ENCODE assay signal across 11 cellular contexts in genomic region chr4:76206222-76206942, GRCh38. TPM values are rescaled to one million over a fixed set of nuclear protein-coding genes. Genes with fewer than 3 reads are reported as not detected.
DNase-seq lines count a peak whose midpoint lies in the region; ATAC-seq and TF ChIP-seq lines count a peak whose summit lies in the region.
"Had no signal": no experiment of that assay in that cellular context is flagged by ENCODE, and none has a peak within 500 bp of the region (broad histone marks: within the 10 kb centered on the region; RNA-seq: fewer than 3 reads in every experiment).

No MANE protein-coding gene starts in this region.

- H3K4me3 ChIP-seq in BE2C (ENCODE audit: low read depth, low read length): peak overlapping the region; percentile 23
- H3K4me3 ChIP-seq in psoas muscle: peak overlapping the region; percentile 95

- H3K27ac ChIP-seq in VCaP (peak overlapping the region; percentile 98), psoas muscle (peak overlapping the region; percentile 97)

- peaks cover 24% of the 10 kb centered on the region for H3K4me1 Mint-ChIP-seq in activated naive CD8-positive, alpha-beta T cell treated with anti-CD3 and anti-CD28 coated beads for 36 hours

- intact Hi-C loops in psoas muscle (cut with DNase I): loop anchor here in 1 of 2 donors (5.0 kb wide), 1 partner anchor 36 kb away; no protein-coding TSS in a partner anchor

- ATAC-seq in psoas muscle: no peak
- ATAC-seq in HG02938 (IDR thresholded peaks at IDR 0.05; ENCODE audit: unreplicated experiment): no peak

- H3K36me3 ChIP-seq in BE2C (peaks cover 7% of the 10 kb centered on the region), psoas muscle (ENCODE audit: insufficient read depth in 1 of 2, low read depth in 1 of 2) (no peaks in the 10 kb centered on the region)

- H3K9me3 ChIP-seq in BE2C: no peaks in the 10 kb centered on the region
- no peaks in the 10 kb centered on the region for H3K9me3 ChIP-seq in psoas muscle

- DNase-seq in BE2C (peak; percentile 58), foreskin melanocyte (peak; percentile 67), psoas muscle (no peak), NCI-H510A treated with DMSO at 0.1 percent for 48 hours (lab: John Stamatoyannopoulos, UW) (no peak), NCI-H2081 treated with DMSO at 0.1 percent for 48 hours (lab: John Stamatoyannopoulos, UW) (no peak)
- no peak for DNase-seq in activated naive CD8-positive, alpha-beta T cell treated with anti-CD3 and anti-CD28 coated beads for 36 hours
- DNase-seq: effector memory CD4-positive, alpha-beta T cell; NCI-H1436 had no signal

- H3K27me3 ChIP-seq in BE2C (no peaks in the 10 kb centered on the region), psoas muscle (ENCODE audit: insufficient read depth in 3 of 3, low read length in 2 of 3) (no peaks in the 10 kb centered on the region)

- no peak for TF ChIP-seq CTCF in BE2C (IDR thresholded peaks at IDR 0.05; ENCODE audit: low read depth, low read length)
- no peak for TF ChIP-seq CTCF in VCaP (conservative IDR thresholded peaks at IDR 0.05)
- no peak for TF ChIP-seq CTCF in psoas muscle (IDR thresholded peaks at IDR 0.05)

- H3K9me3 Mint-ChIP-seq in activated naive CD8-positive, alpha-beta T cell treated with anti-CD3 and anti-CD28 coated beads for 36 hours: no peaks in the 10 kb centered on the region
- H3K9me3 Mint-ChIP-seq: activated T-helper 2 cell treated with anti-CD3 and anti-CD28 coated beads, Interferon-gamma antibody, Interleukin-2, Interleukin-4, amounts not matched to agents 10 μg/mL and 5 μg/mL and 100 μg/mL, durations not matched to agents 14 hours and 24 hours and 36 hours had no signal

- no peak overlapping the region for H3K27ac Mint-ChIP-seq in activated naive CD8-positive, alpha-beta T cell treated with anti-CD3 and anti-CD28 coated beads for 36 hours
- H3K27ac Mint-ChIP-seq: activated T-helper 2 cell treated with anti-CD3 and anti-CD28 coated beads, Interferon-gamma antibody, Interleukin-2, Interleukin-4, amounts not matched to agents 10 μg/mL and 5 μg/mL and 100 μg/mL, durations not matched to agents 14 hours and 24 hours and 36 hours had no signal

- WGBS in psoas muscle, 3 donors: 17 to 34% (median 21%) methylated on average over 7 of the region's 7 CpGs

- H3K4me1 ChIP-seq in BE2C (peaks cover 46% of the 10 kb centered on the region), psoas muscle (peaks cover 96% of the 10 kb centered on the region)

- no peaks in the 10 kb centered on the region for H3K36me3 Mint-ChIP-seq in activated naive CD8-positive, alpha-beta T cell treated with anti-CD3 and anti-CD28 coated beads for 36 hours

- H3K4me3 Mint-ChIP-seq in activated naive CD8-positive, alpha-beta T cell treated with anti-CD3 and anti-CD28 coated beads for 36 hours: no peak overlapping the region

- H3K27me3 Mint-ChIP-seq in activated naive CD8-positive, alpha-beta T cell treated with anti-CD3 and anti-CD28 coated beads for 36 hours: no peaks in the 10 kb centered on the region

RNA-seq across cellular contexts. Expression of gene SCARB2, which starts 7.2 kb away (rescaled TPM):
- 113 TPM for polyA plus RNA-seq in BE2C (2012; ENCODE audit: insufficient read depth, insufficient read length, low read depth)
- 100 to 1,000 TPM; 109 to 199 (median 170) TPM for total RNA-seq in psoas muscle
- 100 to 1,000 TPM in 1 of 3 donors, 10 to 100 TPM in 2; 58.5 to 107 (median 81.7) TPM for polyA plus RNA-seq in psoas muscle
- total RNA-seq in activated naive CD8-positive, alpha-beta T cell treated with anti-CD3 and anti-CD28 coated beads for 36 hours: 1 to 10 TPM; 2.9 to 4.3 TPM

RNA-seq across cellular contexts. Expression of gene FAM47E, which starts 45.1 kb away (rescaled TPM):
- 0.88 TPM for polyA plus RNA-seq in BE2C (2012; ENCODE audit: insufficient read depth, insufficient read length, low read depth)
- 1 to 10 TPM; 1.7 to 4.6 (median 3.2) TPM for total RNA-seq in psoas muscle
- polyA plus RNA-seq in psoas muscle: 1 to 10 TPM; 1.2 to 2.6 (median 1.5) TPM
- total RNA-seq in activated naive CD8-positive, alpha-beta T cell treated with anti-CD3 and anti-CD28 coated beads for 36 hours: not detected
- total RNA-seq: activated T-helper 2 cell treated with anti-CD3 and anti-CD28 coated beads, Interferon-gamma antibody, Interleukin-2, Interleukin-4, amounts not matched to agents 10 μg/mL and 5 μg/mL and 100 μg/mL, durations not matched to agents 14 hours and 24 hours and 36 hours had no signal

RNA-seq across cellular contexts. Expression of gene NUP54, which starts 58.2 kb away (rescaled TPM):
- 27.9 TPM for polyA plus RNA-seq in BE2C (2012; ENCODE audit: insufficient read depth, insufficient read length, low read depth)
- total RNA-seq in psoas muscle: 10 to 100 TPM; 14.1 to 25.9 (median 17.6) TPM
- 10 to 100 TPM; 14.2 to 26.0 (median 25.4) TPM for polyA plus RNA-seq in psoas muscle
- 10 to 100 TPM; 72.1 to 76.2 TPM for total RNA-seq in activated naive CD8-positive, alpha-beta T cell treated with anti-CD3 and anti-CD28 coated beads for 36 hours

Comparison
In these comparisons a context has a peak if more than half of its experiments do, and no peak if none do; other contexts are left out.
1. DNase-seq: peak in BE2C (single experiment) and foreskin melanocyte (single experiment); none in psoas muscle (0 of 2), NCI-H510A treated with DMSO at 0.1 percent for 48 hours (single experiment), activated naive CD8-positive, alpha-beta T cell treated with anti-CD3 and anti-CD28 coated beads for 36 hours (single experiment) and NCI-H2081 treated with DMSO at 0.1 percent for 48 hours (single experiment).
2. RNA of gene SCARB2, which starts 7.2 kb away (total RNA-seq): 109 to 199 TPM in psoas muscle; 2.9 to 4.3 TPM in activated naive CD8-positive, alpha-beta T cell treated with anti-CD3 and anti-CD28 coated beads for 36 hours; every median in the first group is over 10 times any median in the second.